In the genomic region with DNA sequence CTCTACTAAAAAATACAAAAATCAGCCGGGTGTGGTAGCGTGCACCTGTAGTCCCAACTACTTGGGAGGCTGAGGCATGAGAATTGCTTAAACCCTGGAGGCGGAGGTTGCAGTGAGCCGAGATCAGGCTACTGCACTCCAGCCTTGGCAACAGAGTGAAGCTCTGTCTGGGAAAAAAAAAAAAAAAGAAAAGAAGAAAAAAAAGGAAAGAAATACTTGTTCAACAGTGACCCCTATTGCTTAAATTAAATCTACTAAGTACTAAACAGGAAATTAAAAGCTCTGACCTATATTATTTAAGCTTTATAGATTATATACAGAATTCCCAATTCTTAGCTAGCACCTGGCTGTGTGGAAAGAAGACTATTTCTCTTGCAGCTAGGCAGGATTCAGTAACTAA, we compare ENCODE assay signal across 2 cellular contexts.
TF ChIP-seq lines count a peak whose summit lies in the region.

No MANE protein-coding gene starts in this region.

TF ChIP-seq in GM23338, 12 proteins besides CTCF, POLR2A, EP300 and RAD21 (continues in another document):
- TF ChIP-seq, protein P1, sequence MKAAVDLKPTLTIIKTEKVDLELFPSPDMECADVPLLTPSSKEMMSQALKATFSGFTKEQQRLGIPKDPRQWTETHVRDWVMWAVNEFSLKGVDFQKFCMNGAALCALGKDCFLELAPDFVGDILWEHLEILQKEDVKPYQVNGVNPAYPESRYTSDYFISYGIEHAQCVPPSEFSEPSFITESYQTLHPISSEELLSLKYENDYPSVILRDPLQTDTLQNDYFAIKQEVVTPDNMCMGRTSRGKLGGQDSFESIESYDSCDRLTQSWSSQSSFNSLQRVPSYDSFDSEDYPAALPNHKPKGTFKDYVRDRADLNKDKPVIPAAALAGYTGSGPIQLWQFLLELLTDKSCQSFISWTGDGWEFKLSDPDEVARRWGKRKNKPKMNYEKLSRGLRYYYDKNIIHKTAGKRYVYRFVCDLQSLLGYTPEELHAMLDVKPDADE (IDR thresholded peaks at IDR 0.05): no peak
- no peak for TF ChIP-seq EZH2phosphoT487 (IDR thresholded peaks at IDR 0.05; ENCODE audit: unreplicated experiment)
- TF ChIP-seq, protein P2, sequence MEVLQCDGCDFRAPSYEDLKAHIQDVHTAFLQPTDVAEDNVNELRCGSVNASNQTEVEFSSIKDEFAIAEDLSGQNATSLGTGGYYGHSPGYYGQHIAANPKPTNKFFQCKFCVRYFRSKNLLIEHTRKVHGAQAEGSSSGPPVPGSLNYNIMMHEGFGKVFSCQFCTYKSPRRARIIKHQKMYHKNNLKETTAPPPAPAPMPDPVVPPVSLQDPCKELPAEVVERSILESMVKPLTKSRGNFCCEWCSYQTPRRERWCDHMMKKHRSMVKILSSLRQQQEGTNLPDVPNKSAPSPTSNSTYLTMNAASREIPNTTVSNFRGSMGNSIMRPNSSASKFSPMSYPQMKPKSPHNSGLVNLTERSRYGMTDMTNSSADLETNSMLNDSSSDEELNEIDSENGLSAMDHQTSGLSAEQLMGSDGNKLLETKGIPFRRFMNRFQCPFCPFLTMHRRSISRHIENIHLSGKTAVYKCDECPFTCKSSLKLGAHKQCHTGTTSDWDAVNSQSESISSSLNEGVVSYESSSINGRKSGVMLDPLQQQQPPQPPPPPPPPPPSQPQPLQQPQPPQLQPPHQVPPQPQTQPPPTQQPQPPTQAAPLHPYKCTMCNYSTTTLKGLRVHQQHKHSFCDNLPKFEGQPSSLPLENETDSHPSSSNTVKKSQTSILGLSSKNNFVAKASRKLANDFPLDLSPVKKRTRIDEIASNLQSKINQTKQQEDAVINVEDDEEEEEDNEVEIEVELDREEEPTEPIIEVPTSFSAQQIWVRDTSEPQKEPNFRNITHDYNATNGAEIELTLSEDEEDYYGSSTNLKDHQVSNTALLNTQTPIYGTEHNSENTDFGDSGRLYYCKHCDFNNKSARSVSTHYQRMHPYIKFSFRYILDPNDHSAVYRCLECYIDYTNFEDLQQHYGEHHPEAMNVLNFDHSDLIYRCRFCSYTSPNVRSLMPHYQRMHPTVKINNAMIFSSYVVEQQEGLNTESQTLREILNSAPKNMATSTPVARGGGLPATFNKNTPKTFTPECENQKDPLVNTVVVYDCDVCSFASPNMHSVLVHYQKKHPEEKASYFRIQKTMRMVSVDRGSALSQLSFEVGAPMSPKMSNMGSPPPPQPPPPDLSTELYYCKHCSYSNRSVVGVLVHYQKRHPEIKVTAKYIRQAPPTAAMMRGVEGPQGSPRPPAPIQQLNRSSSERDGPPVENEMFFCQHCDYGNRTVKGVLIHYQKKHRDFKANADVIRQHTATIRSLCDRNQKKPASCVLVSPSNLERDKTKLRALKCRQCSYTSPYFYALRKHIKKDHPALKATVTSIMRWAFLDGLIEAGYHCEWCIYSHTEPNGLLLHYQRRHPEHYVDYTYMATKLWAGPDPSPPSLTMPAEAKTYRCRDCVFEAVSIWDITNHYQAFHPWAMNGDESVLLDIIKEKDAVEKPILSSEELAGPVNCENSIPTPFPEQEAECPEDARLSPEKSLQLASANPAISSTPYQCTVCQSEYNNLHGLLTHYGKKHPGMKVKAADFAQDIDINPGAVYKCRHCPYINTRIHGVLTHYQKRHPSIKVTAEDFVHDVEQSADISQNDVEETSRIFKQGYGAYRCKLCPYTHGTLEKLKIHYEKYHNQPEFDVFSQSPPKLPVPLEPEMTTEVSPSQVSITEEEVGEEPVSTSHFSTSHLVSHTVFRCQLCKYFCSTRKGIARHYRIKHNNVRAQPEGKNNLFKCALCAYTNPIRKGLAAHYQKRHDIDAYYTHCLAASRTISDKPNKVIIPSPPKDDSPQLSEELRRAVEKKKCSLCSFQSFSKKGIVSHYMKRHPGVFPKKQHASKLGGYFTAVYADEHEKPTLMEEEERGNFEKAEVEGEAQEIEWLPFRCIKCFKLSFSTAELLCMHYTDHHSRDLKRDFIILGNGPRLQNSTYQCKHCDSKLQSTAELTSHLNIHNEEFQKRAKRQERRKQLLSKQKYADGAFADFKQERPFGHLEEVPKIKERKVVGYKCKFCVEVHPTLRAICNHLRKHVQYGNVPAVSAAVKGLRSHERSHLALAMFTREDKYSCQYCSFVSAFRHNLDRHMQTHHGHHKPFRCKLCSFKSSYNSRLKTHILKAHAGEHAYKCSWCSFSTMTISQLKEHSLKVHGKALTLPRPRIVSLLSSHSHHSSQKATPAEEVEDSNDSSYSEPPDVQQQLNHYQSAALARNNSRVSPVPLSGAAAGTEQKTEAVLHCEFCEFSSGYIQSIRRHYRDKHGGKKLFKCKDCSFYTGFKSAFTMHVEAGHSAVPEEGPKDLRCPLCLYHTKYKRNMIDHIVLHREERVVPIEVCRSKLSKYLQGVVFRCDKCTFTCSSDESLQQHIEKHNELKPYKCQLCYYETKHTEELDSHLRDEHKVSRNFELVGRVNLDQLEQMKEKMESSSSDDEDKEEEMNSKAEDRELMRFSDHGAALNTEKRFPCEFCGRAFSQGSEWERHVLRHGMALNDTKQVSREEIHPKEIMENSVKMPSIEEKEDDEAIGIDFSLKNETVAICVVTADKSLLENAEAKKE (CRISPR knock-in tag; IDR thresholded peaks at IDR 0.05): no peak
- TF ChIP-seq ZNF114 (CRISPR knock-in tag; IDR thresholded peaks at IDR 0.05): no peak
- TF ChIP-seq, protein P3, sequence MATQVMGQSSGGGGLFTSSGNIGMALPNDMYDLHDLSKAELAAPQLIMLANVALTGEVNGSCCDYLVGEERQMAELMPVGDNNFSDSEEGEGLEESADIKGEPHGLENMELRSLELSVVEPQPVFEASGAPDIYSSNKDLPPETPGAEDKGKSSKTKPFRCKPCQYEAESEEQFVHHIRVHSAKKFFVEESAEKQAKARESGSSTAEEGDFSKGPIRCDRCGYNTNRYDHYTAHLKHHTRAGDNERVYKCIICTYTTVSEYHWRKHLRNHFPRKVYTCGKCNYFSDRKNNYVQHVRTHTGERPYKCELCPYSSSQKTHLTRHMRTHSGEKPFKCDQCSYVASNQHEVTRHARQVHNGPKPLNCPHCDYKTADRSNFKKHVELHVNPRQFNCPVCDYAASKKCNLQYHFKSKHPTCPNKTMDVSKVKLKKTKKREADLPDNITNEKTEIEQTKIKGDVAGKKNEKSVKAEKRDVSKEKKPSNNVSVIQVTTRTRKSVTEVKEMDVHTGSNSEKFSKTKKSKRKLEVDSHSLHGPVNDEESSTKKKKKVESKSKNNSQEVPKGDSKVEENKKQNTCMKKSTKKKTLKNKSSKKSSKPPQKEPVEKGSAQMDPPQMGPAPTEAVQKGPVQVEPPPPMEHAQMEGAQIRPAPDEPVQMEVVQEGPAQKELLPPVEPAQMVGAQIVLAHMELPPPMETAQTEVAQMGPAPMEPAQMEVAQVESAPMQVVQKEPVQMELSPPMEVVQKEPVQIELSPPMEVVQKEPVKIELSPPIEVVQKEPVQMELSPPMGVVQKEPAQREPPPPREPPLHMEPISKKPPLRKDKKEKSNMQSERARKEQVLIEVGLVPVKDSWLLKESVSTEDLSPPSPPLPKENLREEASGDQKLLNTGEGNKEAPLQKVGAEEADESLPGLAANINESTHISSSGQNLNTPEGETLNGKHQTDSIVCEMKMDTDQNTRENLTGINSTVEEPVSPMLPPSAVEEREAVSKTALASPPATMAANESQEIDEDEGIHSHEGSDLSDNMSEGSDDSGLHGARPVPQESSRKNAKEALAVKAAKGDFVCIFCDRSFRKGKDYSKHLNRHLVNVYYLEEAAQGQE (IDR thresholded peaks at IDR 0.05; ENCODE audit: unreplicated experiment): no peak
- TF ChIP-seq STAT1 (IDR thresholded peaks at IDR 0.05; ENCODE audit: unreplicated experiment): no peak
- no peak for TF ChIP-seq CREB1 (CRISPR knock-in tag; IDR thresholded peaks at IDR 0.05; ENCODE audit: low read depth)
- TF ChIP-seq NANOG (IDR thresholded peaks at IDR 0.05; ENCODE audit: borderline replicate concordance): no peak
- no peak for TF ChIP-seq POLR2AphosphoS5 (IDR thresholded peaks at IDR 0.05; ENCODE audit: low read depth)
- TF ChIP-seq JUNB (IDR thresholded peaks at IDR 0.05; ENCODE audit: unreplicated experiment): no peak

TF ChIP-seq in endothelial cell of umbilical vein, 7 proteins besides CTCF, POLR2A, EP300 and RAD21:
- TF ChIP-seq POLR2AphosphoS5 (IDR thresholded peaks at IDR 0.05; ENCODE audit: insufficient read depth, low read depth, low read length) (no peak), MYC (IDR thresholded peaks at IDR 0.05; ENCODE audit: low read depth, low read length) (no peak), EZH2 (IDR thresholded peaks at IDR 0.05; ENCODE audit: borderline replicate concordance, low read depth, low read length, severe bottlenecking) (no peak), FOS (IDR thresholded peaks at IDR 0.05; ENCODE audit: borderline replicate concordance, insufficient read depth, low read length) (no peak), GATA2 (IDR thresholded peaks at IDR 0.05; ENCODE audit: insufficient read depth, insufficient read length, low read depth, low read length) (no peak), JUN (IDR thresholded peaks at IDR 0.05; ENCODE audit: borderline replicate concordance, insufficient read depth, insufficient read length, low read depth) (no peak)
- TF ChIP-seq, protein P4, sequence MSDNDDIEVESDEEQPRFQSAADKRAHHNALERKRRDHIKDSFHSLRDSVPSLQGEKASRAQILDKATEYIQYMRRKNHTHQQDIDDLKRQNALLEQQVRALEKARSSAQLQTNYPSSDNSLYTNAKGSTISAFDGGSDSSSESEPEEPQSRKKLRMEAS (IDR thresholded peaks at IDR 0.05; ENCODE audit: insufficient read depth, insufficient read length): no peak
